In the genomic region with DNA sequence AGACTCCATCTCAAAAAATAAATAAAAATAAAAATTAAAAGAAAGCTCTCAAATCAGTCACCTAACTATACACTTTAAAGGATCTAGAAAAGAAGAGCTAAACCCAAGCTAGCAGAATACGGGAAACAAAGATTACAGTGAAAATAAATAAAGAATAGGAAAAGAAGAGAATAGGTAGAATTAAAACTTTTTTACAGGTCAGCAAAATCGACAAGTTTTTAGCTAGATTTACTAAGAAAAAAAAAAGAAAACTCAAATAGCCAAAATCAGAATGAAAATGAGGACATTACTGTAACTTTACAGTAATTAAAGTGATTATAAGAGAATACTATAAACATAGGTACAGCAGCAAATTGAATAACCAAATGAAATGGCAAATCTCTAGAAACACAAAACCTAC, we compare ENCODE assay signal across 7 cellular contexts.
"Had no signal": no experiment of that assay in that cellular context is flagged by ENCODE, and none has a peak within 500 bp of the region (broad histone marks: within the 10 kb centered on the region; RNA-seq: fewer than 3 reads in every experiment).

No MANE protein-coding gene starts in this region.

- H3K27ac Mint-ChIP-seq: IgD-negative memory B cell had no signal

- H3K4me2 ChIP-seq: KMS-11 had no signal

- H3K27me3 Mint-ChIP-seq: IgD-negative memory B cell had no signal

- H3K9ac ChIP-seq: KMS-11 had no signal

- FAIRE-seq: HepG2, HTR-8/SVneo had no signal

- ATAC-seq: HepG2 had no signal

- H3K4me3 Mint-ChIP-seq: IgD-negative memory B cell had no signal

- DNase-seq: KBM-7, KG1 had no signal

- H3K27ac ChIP-seq: HL-60, KMS-11 had no signal
